9 cellular contexts compared by ENCODE assay signal in the genomic region with DNA sequence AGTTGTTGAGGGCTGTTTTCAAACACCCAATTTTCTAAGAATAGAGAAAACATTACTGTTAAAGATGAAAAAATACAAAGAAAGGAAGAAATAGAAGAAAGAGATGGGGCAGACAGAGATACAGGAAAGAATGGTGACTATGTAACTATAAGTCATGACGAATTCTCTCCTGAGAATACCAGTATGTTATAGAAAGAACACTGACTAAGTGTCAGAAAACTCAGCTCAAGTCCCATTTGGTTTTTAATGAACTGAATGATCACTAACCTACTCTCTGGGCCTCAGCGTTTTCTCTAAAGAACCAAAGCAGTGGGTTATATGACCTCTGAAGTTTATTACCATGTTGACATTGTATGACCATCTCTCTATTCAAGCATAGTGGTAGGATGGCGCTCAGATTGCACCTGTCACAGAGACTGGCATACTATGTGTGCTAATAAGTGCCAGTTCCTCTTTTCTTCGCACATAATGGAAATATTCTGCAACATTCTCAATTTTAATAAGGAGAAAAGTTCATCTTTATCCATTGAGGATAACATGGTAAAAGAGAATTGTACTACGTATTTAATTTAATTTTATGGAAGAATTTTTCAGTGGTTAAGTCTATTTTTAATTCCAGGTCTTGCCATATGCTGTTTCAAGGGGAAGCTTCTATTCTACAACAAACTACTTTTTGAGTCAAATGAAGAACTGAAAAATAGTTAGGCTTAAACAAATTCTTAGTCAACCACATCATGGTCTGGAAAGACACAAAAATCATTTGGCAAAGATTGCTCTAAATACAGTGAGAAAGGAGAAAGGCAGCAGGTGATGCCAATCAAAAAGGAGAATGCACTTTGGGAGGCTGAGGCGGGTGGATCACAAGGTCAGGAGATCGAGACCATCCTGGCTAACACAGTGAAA. TPM values are rescaled to one million over a fixed set of nuclear protein-coding genes. Genes with fewer than 3 reads are reported as not detected.
DNase-seq lines count a peak whose midpoint lies in the region; ATAC-seq and TF ChIP-seq lines count a peak whose summit lies in the region.
"Had no signal": no experiment of that assay in that cellular context is flagged by ENCODE, and none has a peak within 500 bp of the region (broad histone marks: within the 10 kb centered on the region; RNA-seq: fewer than 3 reads in every experiment).

No MANE protein-coding gene starts in this region.

- peaks cover 8% of the 10 kb centered on the region for H3K36me3 Mint-ChIP-seq in activated T-helper 2 cell treated with anti-CD3 and anti-CD28 coated beads, Interferon-gamma antibody, Interleukin-2, Interleukin-4, amounts not matched to agents 10 μg/mL and 5 μg/mL and 100 μg/mL, durations not matched to agents 14 hours and 24 hours and 36 hours (ENCODE audit: low read depth)
- H3K36me3 Mint-ChIP-seq in CD14-positive monocyte: no peaks in the 10 kb centered on the region
- no peaks in the 10 kb centered on the region for H3K36me3 Mint-ChIP-seq in effector memory CD8-positive, alpha-beta T cell (ENCODE audit: insufficient read depth)

- no peak for TF ChIP-seq CTCF in CD14-positive monocyte (IDR thresholded peaks at IDR 0.05)

- no peaks in the 10 kb centered on the region for H3K27me3 Mint-ChIP-seq in activated T-helper 2 cell treated with anti-CD3 and anti-CD28 coated beads, Interferon-gamma antibody, Interleukin-2, Interleukin-4, amounts not matched to agents 10 μg/mL and 5 μg/mL and 100 μg/mL, durations not matched to agents 14 hours and 24 hours and 36 hours (ENCODE audit: low read depth)
- H3K27me3 Mint-ChIP-seq in CD14-positive monocyte (ENCODE audit: low read depth in 3 of 3): peaks cover 0 to 2% (median 0%) of the 10 kb centered on the region in 3 donors
- H3K27me3 Mint-ChIP-seq in effector memory CD8-positive, alpha-beta T cell: peaks cover 17 to 39% of the 10 kb centered on the region in 2 donors

- intact Hi-C loops in activated T-helper 2 cell treated with anti-CD3 and anti-CD28 coated beads, Interferon-gamma antibody, Interleukin-2, Interleukin-4, amounts not matched to agents 10 μg/mL and 5 μg/mL and 100 μg/mL, durations not matched to agents 14 hours and 24 hours and 36 hours (cut with micrococcal nuclease): loop anchor here (5.0 to 10.0 kb wide), 2 partner anchors 225 to 392 kb away; no protein-coding TSS in a partner anchor
- intact Hi-C loops in CD14-positive monocyte (cut with micrococcal nuclease): loop anchor here (5.0 to 10.0 kb wide), 3 partner anchors 42 to 365 kb away; a partner anchor contains a TSS

- peak; percentile 42 for ATAC-seq in GM18508 (IDR thresholded peaks at IDR 0.05; ENCODE audit: insufficient read depth, unreplicated experiment)
- peak; percentile 85 for ATAC-seq in GM19468 (IDR thresholded peaks at IDR 0.05; ENCODE audit: extremely low read depth, unreplicated experiment)
- ATAC-seq in HG03095 (IDR thresholded peaks at IDR 0.05; ENCODE audit: unreplicated experiment): peak; percentile 61
- ATAC-seq in effector memory CD8-positive, alpha-beta T cell (replicated peaks): no peak

- no peak overlapping the region for H3K4me3 Mint-ChIP-seq in activated T-helper 2 cell treated with anti-CD3 and anti-CD28 coated beads, Interferon-gamma antibody, Interleukin-2, Interleukin-4, amounts not matched to agents 10 μg/mL and 5 μg/mL and 100 μg/mL, durations not matched to agents 14 hours and 24 hours and 36 hours (ENCODE audit: low read depth)
- no peak overlapping the region for H3K4me3 Mint-ChIP-seq in CD14-positive monocyte
- H3K4me3 Mint-ChIP-seq in effector memory CD8-positive, alpha-beta T cell: peak overlapping the region in 1 of 2 donors; percentile 77

- DNase-seq in activated T-helper 2 cell treated with anti-CD3 and anti-CD28 coated beads, Interferon-gamma antibody, Interleukin-2, Interleukin-4, amounts not matched to agents 10 μg/mL and 5 μg/mL and 100 μg/mL, durations not matched to agents 14 hours and 24 hours and 36 hours (ENCODE audit: low spot score): no peak
- DNase-seq in SW 1271 (lab: John Stamatoyannopoulos, UW): no peak
- no peak for DNase-seq in NCI-H1436 treated with DMSO at 0.1 percent for 48 hours (lab: John Stamatoyannopoulos, UW)
- no peak for DNase-seq in CD14-positive monocyte (ENCODE audit: low spot score)
- DNase-seq in effector memory CD8-positive, alpha-beta T cell: no peak
- DNase-seq: left lung had no signal

- H3K27ac Mint-ChIP-seq in activated T-helper 2 cell treated with anti-CD3 and anti-CD28 coated beads, Interferon-gamma antibody, Interleukin-2, Interleukin-4, amounts not matched to agents 10 μg/mL and 5 μg/mL and 100 μg/mL, durations not matched to agents 14 hours and 24 hours and 36 hours: peak overlapping the region; percentile 70
- peak overlapping the region in 2 of 7 donors; percentile 6 to 57 for H3K27ac Mint-ChIP-seq in CD14-positive monocyte
- H3K27ac Mint-ChIP-seq in effector memory CD8-positive, alpha-beta T cell: no peak overlapping the region

- H3K9me3 Mint-ChIP-seq in activated T-helper 2 cell treated with anti-CD3 and anti-CD28 coated beads, Interferon-gamma antibody, Interleukin-2, Interleukin-4, amounts not matched to agents 10 μg/mL and 5 μg/mL and 100 μg/mL, durations not matched to agents 14 hours and 24 hours and 36 hours: peaks cover 19% of the 10 kb centered on the region
- H3K9me3 Mint-ChIP-seq in CD14-positive monocyte: peaks cover 3 to 8% (median 4%) of the 10 kb centered on the region in 7 donors
- no peaks in the 10 kb centered on the region for H3K9me3 Mint-ChIP-seq in effector memory CD8-positive, alpha-beta T cell

- peaks cover 58% of the 10 kb centered on the region for H3K4me1 Mint-ChIP-seq in activated T-helper 2 cell treated with anti-CD3 and anti-CD28 coated beads, Interferon-gamma antibody, Interleukin-2, Interleukin-4, amounts not matched to agents 10 μg/mL and 5 μg/mL and 100 μg/mL, durations not matched to agents 14 hours and 24 hours and 36 hours (ENCODE audit: low read depth)
- H3K4me1 Mint-ChIP-seq in CD14-positive monocyte: peaks cover 26% of the 10 kb centered on the region
- peaks cover 13 to 15% of the 10 kb centered on the region in 2 donors for H3K4me1 Mint-ChIP-seq in effector memory CD8-positive, alpha-beta T cell (ENCODE audit: low read depth in 2 of 2)

RNA-seq across cellular contexts. Expression of a gene that starts 25.0 kb away (rescaled TPM):
- total RNA-seq in activated T-helper 2 cell treated with anti-CD3 and anti-CD28 coated beads, Interferon-gamma antibody, Interleukin-2, Interleukin-4, amounts not matched to agents 10 μg/mL and 5 μg/mL and 100 μg/mL, durations not matched to agents 14 hours and 24 hours and 36 hours: 174 and 182 TPM in 2 replicates
- polyA plus RNA-seq in CD14-positive monocyte: 1 to 10 TPM; 2.3 to 5.1 TPM
